Comparison of ENCODE assay signal across 7 cellular contexts in genomic region chr12:58888131-58888783, GRCh38. TPM values are rescaled to one million over a fixed set of nuclear protein-coding genes. Genes with fewer than 3 reads are reported as not detected.
DNase-seq lines count a peak whose midpoint lies in the region; ATAC-seq lines count a peak whose summit lies in the region.

No MANE protein-coding gene starts in this region.

- no peak overlapping the region for H3K4me3 ChIP-seq in right cardiac atrium (ENCODE audit: low read length)

- intact Hi-C loops in right cardiac atrium (cut with DNase I) = no loop called here

- DNase-seq in NCI-H1105 treated with DMSO at 0.1 percent for 48 hours (lab: John Stamatoyannopoulos, UW) = peak; percentile 91
- peak in 44 of 58 donors; percentile 3 to 80 (median 40) for DNase-seq in anterior cingulate cortex (lab: John Stamatoyannopoulos, UW)
- DNase-seq in right cardiac atrium = peak; percentile 53 to 80 (median 56)
- DNase-seq in stimulated activated CD8-positive, alpha-beta memory T cell treated with anti-CD3 and anti-CD28 coated beads, Interleukin-4, amount 100 ng/mL, for 48 hours = no peak

- H3K27me3 ChIP-seq in right cardiac atrium (ENCODE audit: control insufficient read depth, insufficient read depth) = no peaks in the 10 kb centered on the region

- WGBS in right cardiac atrium = 54% methylated on average over 4 of the region's 4 CpGs

- H3K4me1 ChIP-seq in right cardiac atrium (ENCODE audit: control insufficient read depth, insufficient read depth, low read length) = no peaks in the 10 kb centered on the region

- no peaks in the 10 kb centered on the region for H3K9me3 ChIP-seq in right cardiac atrium (ENCODE audit: control insufficient read depth, low read length)

- peak; percentile 89 to 90 for ATAC-seq in right cardiac atrium
- no peak for ATAC-seq in GM18511 (IDR thresholded peaks at IDR 0.05; ENCODE audit: unreplicated experiment)
- ATAC-seq in GM21825 (IDR thresholded peaks at IDR 0.05; ENCODE audit: unreplicated experiment) = no peak

- no peak overlapping the region for H3K27ac ChIP-seq in right cardiac atrium (ENCODE audit: low read length)
- peak overlapping the region; percentile 82 for H3K27ac ChIP-seq in temporal lobe (ENCODE audit: low read depth, low read length)

RNA-seq across cellular contexts. Expression of gene LRIG3, which starts 32.0 kb away (rescaled TPM):
- total RNA-seq in right cardiac atrium (10 to 100 TPM in 3 of 4 donors, 1 to 10 TPM in 1; 8.7 to 22.7 (median 12.2) TPM), temporal lobe (12.3 TPM)
- 3.0 TPM for polyA plus RNA-seq in right cardiac atrium

Comparison
In these comparisons a context has a peak if more than half of its experiments do, and no peak if none do; other contexts are left out.
1. ATAC-seq: peak in right cardiac atrium (2 of 2); none in GM18511 (single experiment) and GM21825 (single experiment).